In the genomic region with DNA sequence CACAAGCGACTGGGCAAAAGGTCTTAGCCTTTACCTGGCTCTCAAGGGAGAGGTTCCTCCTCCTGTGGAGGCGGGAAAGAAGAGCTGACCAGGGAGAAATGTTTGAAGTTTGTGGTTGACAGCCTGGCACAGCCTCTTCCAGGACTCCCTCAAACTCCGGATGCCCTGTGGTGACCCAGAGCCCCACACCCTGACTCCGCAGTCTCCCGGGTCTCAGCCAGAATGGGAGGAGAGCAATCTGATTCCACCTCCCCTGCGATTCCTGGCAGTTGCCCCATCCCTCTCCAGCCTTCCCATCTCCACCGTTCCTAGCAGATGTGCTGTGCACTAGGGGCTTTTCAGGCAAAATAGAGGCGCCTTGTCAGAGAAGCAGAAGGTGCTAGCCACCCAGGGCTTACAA, we compare ENCODE assay signal across 22 cellular contexts. TPM values are rescaled to one million over a fixed set of nuclear protein-coding genes. Genes with fewer than 3 reads are reported as not detected.
"Had no signal": no experiment of that assay in that cellular context is flagged by ENCODE, and none has a peak within 500 bp of the region (broad histone marks: within the 10 kb centered on the region; RNA-seq: fewer than 3 reads in every experiment).

No MANE protein-coding gene starts in this region.

- H3K36me3 ChIP-seq: brain microvascular endothelial cell, pancreas, right lobe of liver, tibial nerve, vagina had no signal

- H3K27me3 ChIP-seq: pancreas, right lobe of liver, vagina had no signal

- H3K4me1 ChIP-seq: pancreas, right lobe of liver, vagina had no signal

- H3K9me3 Mint-ChIP-seq: activated T-cell treated with anti-CD3 and anti-CD28 coated beads, Interleukin-2, amount 50 U/mL, for 72 hours; neural crest cell had no signal

- H3K4me2 ChIP-seq: smooth muscle cell had no signal

- H3K4me3 ChIP-seq: coronary artery, pancreas, right lobe of liver, smooth muscle cell, tibial nerve, vagina had no signal

- ATAC-seq: activated CD4-positive, CD25-positive, alpha-beta regulatory T cell treated with anti-CD3 and anti-CD28 coated beads, Interleukin-2, amount 50 U/mL, for 24 hours; activated T-cell treated with anti-CD3 and anti-CD28 coated beads, Interleukin-2, amount 50 U/mL, for 72 hours; left lobe of liver; pancreas; right lobe of liver had no signal

- H3K9me3 ChIP-seq: pancreas, right lobe of liver, tibial nerve, vagina had no signal

- H3K4me3 Mint-ChIP-seq: activated T-cell treated with anti-CD3 and anti-CD28 coated beads, Interleukin-2, amount 50 U/mL, for 72 hours; neural crest cell had no signal

- H3K27ac Mint-ChIP-seq: activated T-cell treated with anti-CD3 and anti-CD28 coated beads, Interleukin-2, amount 50 U/mL, for 72 hours had no signal

- DNase-seq: activated CD8-positive, alpha-beta memory T cell treated with anti-CD3 and anti-CD28 coated beads for 24 hours; activated effector memory CD4-positive, alpha-beta T cell treated with anti-CD3 and anti-CD28 coated beads, Interleukin-2, amount 50 U/mL, for 16 hours; activated naive CD4-positive, alpha-beta T cell treated with anti-CD3 and anti-CD28 coated beads, Interleukin-2, amount 50 U/mL, for 16 hours; activated T-cell treated with anti-CD3 and anti-CD28 coated beads, Interleukin-2, amount 50 U/mL, for 72 hours; aorta; brain microvascular endothelial cell; hypothalamus; pancreas; right lobe of liver; stimulated activated CD4-positive, alpha-beta T cell treated with anti-CD3 and anti-CD28 coated beads, Interleukin-4, amount 100 ng/mL, for 1 hour; T-helper 1 cell; T1000 had no signal

- H3K27ac ChIP-seq: brain microvascular endothelial cell, coronary artery, pancreas, right lobe of liver, tibial nerve, vagina had no signal

RNA-seq across cellular contexts. Expression of a gene that starts 5.5 kb away (rescaled TPM):
- total RNA-seq: aorta, frontal cortex, left lobe of liver, neural crest cell, pancreas, right lobe of liver, smooth muscle cell, vagina had no signal
- polyA plus RNA-seq: aorta, esophagus, keratinocyte, smooth muscle cell had no signal

RNA-seq across cellular contexts. Expression of a gene that starts 57.5 kb away (rescaled TPM):
- total RNA-seq: frontal cortex, smooth muscle cell had no signal
- polyA plus RNA-seq: aorta, keratinocyte, smooth muscle cell had no signal
